In the genomic region with DNA sequence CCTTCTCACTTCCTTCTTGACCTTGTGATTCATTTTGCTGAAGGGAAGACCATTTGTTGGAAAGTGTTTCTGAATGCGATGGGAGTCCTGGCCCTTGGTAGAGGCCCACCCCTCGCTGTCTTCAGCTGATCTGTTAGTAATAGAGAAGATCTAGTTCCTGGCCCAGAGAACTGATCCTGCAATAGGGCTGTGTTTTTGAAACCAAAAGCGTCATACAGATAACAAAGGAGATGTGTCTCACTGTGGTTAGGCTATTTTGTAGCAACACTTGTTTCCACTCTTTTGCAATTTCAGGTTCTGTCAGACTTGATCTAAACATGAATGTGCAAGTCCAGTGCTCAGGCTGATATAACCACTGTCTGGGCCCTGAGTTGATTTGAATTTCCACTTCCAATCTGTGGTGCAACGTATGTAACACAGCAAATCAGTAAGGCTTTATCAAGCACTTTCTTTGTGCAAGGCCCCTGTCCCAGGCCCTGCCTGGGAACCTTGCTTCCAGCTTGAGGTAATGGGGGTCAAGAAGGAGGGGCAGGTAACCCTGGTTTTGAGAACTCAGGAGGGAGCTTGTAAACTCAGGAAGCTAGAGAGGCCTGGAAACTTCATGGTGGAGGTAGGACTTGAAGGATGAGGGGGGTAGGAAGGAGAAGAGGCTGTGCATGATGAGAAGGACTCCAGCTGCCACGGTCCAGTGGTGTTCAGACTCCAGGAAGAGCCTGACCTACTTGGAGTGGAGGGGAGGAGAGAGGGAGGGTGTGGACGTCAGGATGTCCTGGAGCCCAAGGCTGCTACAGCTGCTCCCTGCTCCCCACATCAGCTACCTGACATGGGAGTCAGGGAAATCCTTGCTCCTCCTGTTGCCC, we compare ENCODE assay signal across 8 cellular contexts. TPM values are rescaled to one million over a fixed set of nuclear protein-coding genes. Genes with fewer than 3 reads are reported as not detected.
DNase-seq lines count a peak whose midpoint lies in the region; ATAC-seq and TF ChIP-seq lines count a peak whose summit lies in the region.

No MANE protein-coding gene starts in this region.

- WGBS in thymus: 89% methylated on average over 6 of the region's 6 CpGs

- H3K27me3 ChIP-seq in thymus (ENCODE audit: control insufficient read depth, insufficient read depth): no peaks in the 10 kb centered on the region

- H3K4me3 ChIP-seq in epithelial cell of esophagus (ENCODE audit: low read length) (no peak overlapping the region), thymus (ENCODE audit: low read length) (no peak overlapping the region)

- H3K4me1 ChIP-seq in thymus (ENCODE audit: control insufficient read depth, insufficient read depth, low read length): no peaks in the 10 kb centered on the region

- intact Hi-C loops in left ventricle myocardium superior (cut with micrococcal nuclease): no loop called here
- intact Hi-C loops in cardiac septum (cut with DNase I): no loop called here

- ATAC-seq in left ventricle myocardium superior: peak; percentile 25
- peak; percentile 69 for ATAC-seq in HG03066 (IDR thresholded peaks at IDR 0.05; ENCODE audit: low read depth, unreplicated experiment)

- no peak for DNase-seq in left ventricle myocardium superior
- no peak for DNase-seq in cardiac septum (ENCODE audit: low spot score)
- DNase-seq in SKM-1 (lab: John Stamatoyannopoulos, UW; ENCODE audit: unreplicated experiment): peak; percentile 94
- DNase-seq in epithelial cell of esophagus (ENCODE audit: low read depth): peak; percentile 97
- DNase-seq in NCI-H774 (lab: John Stamatoyannopoulos, UW): no peak
- DNase-seq in kidney glomerular epithelial cell (lab: John Stamatoyannopoulos, UW): no peak

- no peaks in the 10 kb centered on the region for H3K36me3 ChIP-seq in thymus (ENCODE audit: control insufficient read depth, insufficient read depth)

- H3K9me3 ChIP-seq in thymus (ENCODE audit: control insufficient read depth): no peaks in the 10 kb centered on the region

- H3K27ac ChIP-seq in thymus (ENCODE audit: low read depth): peak overlapping the region; percentile 74

- no peak for TF ChIP-seq CTCF in epithelial cell of esophagus (IDR thresholded peaks at IDR 0.05; ENCODE audit: insufficient read depth, low read depth, low read length, missing control alignments)

RNA-seq across cellular contexts. Expression of gene SRGN, which starts 42.2 kb away (rescaled TPM):
- total RNA-seq in left ventricle myocardium superior (42.8 TPM), cardiac septum (52.1 TPM)
- 549 TPM for polyA plus RNA-seq in thymus

RNA-seq across cellular contexts. Expression of gene KIFBP, which starts 57.1 kb away (rescaled TPM):
- total RNA-seq in left ventricle myocardium superior (50.5 TPM), cardiac septum (54.9 TPM)
- 25.6 TPM for polyA plus RNA-seq in thymus

Comparison
In these comparisons a context has a peak if more than half of its experiments do, and no peak if none do; other contexts are left out.
1. DNase-seq: peak in SKM-1 (single experiment) and epithelial cell of esophagus (single experiment); none in left ventricle myocardium superior (single experiment), cardiac septum (single experiment), NCI-H774 (single experiment) and kidney glomerular epithelial cell (single experiment).